Comparison of ENCODE assay signal across 8 cellular contexts in the genomic region with DNA sequence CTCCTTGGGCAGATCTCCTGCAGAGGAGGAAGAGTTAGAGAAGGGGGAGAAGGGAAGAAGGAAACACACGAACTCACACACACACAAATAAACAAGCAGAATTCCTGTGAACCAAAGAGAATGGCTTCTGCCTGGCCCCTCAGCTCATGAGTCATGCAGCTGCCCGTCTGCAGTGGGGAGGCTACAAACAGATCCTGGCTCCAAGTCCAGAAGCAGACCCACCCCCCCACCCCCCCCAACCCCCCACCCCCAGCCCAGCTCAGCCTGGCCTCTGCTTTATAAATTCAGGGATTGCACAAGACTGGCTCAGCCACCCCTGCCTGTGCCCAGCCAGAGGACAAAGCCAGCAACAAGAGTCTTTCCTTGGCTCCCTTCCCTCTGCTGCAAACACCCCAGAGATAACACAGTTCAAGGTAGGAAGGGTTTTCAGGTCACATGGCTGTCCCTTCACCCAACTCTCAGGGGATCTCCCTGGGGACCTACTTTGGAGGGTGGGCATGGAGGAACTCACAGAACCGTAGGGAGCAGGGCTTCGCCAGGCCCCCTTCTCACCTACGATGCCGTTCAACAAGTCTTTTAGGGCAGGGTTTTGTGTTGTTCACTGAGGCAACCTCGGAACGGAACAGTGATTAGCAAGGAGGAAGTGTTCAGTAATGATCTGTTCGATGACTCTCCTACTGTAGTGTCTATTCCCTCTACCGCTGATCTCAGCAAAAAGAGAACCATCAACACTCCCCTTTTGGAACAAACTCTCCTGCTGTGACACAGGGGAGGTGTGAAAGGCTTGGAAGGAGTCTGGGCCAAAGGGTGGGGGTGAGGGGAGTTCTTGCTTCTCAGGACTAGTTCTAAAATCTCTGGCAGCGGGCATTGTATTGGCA. TPM values are rescaled to one million over a fixed set of nuclear protein-coding genes. Genes with fewer than 3 reads are reported as not detected.
DNase-seq lines count a peak whose midpoint lies in the region; ATAC-seq and TF ChIP-seq lines count a peak whose summit lies in the region.

No MANE protein-coding gene starts in this region.

- 18% methylated on average over 11 of the region's 11 CpGs for WGBS in urinary bladder

- H3K9ac ChIP-seq in HUES6 (ENCODE audit: low read length), result peak overlapping the region; percentile 70

- TF ChIP-seq CTCF in lower lobe of right lung (IDR thresholded peaks at IDR 0.05), result no peak

- H3K4me3 ChIP-seq in HUES6 (ENCODE audit: low read depth, low read length) (peak overlapping the region; percentile 27; the same call in 1 of the 2 replicates), lower lobe of right lung (no peak overlapping the region), urinary bladder (ENCODE audit: low read depth, low read length) (no peak overlapping the region)

- H3K9me3 ChIP-seq in HUES6 (ENCODE audit: control insufficient read depth, insufficient read depth, low read depth, low read length), result no peaks in the 10 kb centered on the region
- no peaks in the 10 kb centered on the region for H3K9me3 ChIP-seq in lower lobe of right lung

- H3K27me3 ChIP-seq in HUES6 (ENCODE audit: control insufficient read depth, insufficient read depth, low read length) (no peaks in the 10 kb centered on the region), lower lobe of right lung (ENCODE audit: low read depth) (no peaks in the 10 kb centered on the region)

- peaks cover 72% of the 10 kb centered on the region for H3K4me1 ChIP-seq in HUES6 (ENCODE audit: control insufficient read depth, insufficient read depth, low read length)
- H3K4me1 ChIP-seq in lower lobe of right lung, result peaks cover 81% of the 10 kb centered on the region
- H3K4me1 ChIP-seq in urinary bladder (ENCODE audit: insufficient read depth), result no peaks in the 10 kb centered on the region

- H3K36me3 ChIP-seq in HUES6 (ENCODE audit: control insufficient read depth, insufficient read depth, low read length) (peaks cover 13% of the 10 kb centered on the region; the same call in 1 of the 2 replicates), lower lobe of right lung (peaks cover 37% of the 10 kb centered on the region), urinary bladder (ENCODE audit: insufficient read depth) (no peaks in the 10 kb centered on the region)

- H3K27ac ChIP-seq in HUES6 (ENCODE audit: low read depth, low read length) (peak overlapping the region; percentile 82; the same call in 1 of the 2 replicates), lower lobe of right lung (peak overlapping the region; percentile 81), urinary bladder (ENCODE audit: low read depth) (peak overlapping the region; percentile 63)

- ATAC-seq in lower lobe of right lung, result peak; percentile 55 to 62

- DNase-seq in AG08396 (ENCODE audit: low spot score) (peak; percentile 85), brain pericyte (ENCODE audit: low read depth, low spot score) (peak; percentile 81), lower lobe of right lung (no peak), COLO668 (lab: John Stamatoyannopoulos, UW; ENCODE audit: unreplicated experiment) (no peak), iPS-NIHi11 (ENCODE audit: low spot score) (no peak)
- DNase-seq in stimulated activated naive CD4-positive, alpha-beta T cell treated with Interleukin-2 at 50 U/mL for 16 hours (lab: John Stamatoyannopoulos, UW), result no peak

- intact Hi-C loops in lower lobe of right lung (cut with DNase I), result no loop called here

RNA-seq across cellular contexts. Expression of a gene that starts 35.5 kb away (rescaled TPM):
- 920 TPM for total RNA-seq in lower lobe of right lung
- total RNA-seq in urinary bladder, result 674 TPM
- polyA plus RNA-seq in urinary bladder, result 2,792 TPM

RNA-seq across cellular contexts. Expression of a gene that starts 35.6 kb away (rescaled TPM):
- total RNA-seq in lower lobe of right lung (11.0 TPM), urinary bladder (7.8 TPM)
- polyA plus RNA-seq in urinary bladder, result 3.2 TPM

Comparison
In these comparisons a context has a peak if more than half of its experiments do, and no peak if none do; other contexts are left out.
1. DNase-seq: peak in AG08396 (single experiment) and brain pericyte (single experiment); none in lower lobe of right lung (single experiment), COLO668 (single experiment), iPS-NIHi11 (single experiment) and stimulated activated naive CD4-positive, alpha-beta T cell treated with Interleukin-2 at 50 U/mL for 16 hours (single experiment).
2. Peak in every context shown above with its lines, with median percentiles within 50 percentile points of each other: H3K27ac ChIP-seq.